In the genomic region with DNA sequence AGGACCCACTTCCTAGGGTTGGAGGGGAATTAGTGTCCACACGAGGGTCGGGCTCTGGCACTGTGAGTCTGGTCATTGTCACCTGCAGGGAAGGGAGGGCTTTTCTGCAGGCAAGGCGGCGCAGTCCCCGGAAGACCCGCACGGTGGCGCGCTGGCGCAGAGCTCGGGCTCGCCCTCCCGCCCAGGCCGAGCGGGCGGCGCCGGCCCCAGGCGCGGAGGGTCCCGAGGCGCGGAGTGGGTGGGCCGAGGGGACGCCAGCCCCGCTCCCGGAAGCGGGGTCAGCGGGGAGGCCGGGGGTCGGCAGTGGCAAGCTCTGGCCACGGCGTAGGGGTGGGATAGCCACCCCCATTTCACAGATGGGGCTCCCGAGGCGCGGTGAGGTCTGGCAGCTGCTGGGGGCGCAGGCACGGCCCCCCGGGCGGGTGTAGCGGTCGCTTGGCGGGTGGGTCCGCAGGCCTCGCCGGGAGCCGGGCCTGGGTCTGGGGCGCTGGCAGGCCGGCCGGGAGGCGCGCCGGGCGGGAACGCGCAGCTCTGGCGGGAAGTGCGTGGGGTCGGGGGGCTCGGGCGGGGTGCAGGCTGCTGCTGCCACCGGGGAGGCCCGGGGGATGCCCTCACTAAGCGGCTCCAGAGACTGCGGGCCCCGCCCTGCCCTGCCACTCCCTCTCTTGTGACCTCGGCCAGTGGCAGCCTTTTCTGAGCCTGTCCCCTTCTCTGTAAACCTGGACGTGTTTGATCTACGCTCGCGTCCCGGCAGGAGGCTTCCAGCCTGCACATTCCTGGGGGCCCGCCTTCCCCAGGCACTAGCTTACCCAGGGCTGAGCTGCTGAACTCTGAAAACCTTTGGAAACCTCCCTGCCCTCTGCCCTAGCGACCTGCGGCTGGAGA, we compare ENCODE assay signal across 8 cellular contexts. TPM values are rescaled to one million over a fixed set of nuclear protein-coding genes. Genes with fewer than 3 reads are reported as not detected.
A peak's percentile ranks its signal among the peaks of the same experiment; 100 is the strongest.
DNase-seq lines count a peak whose midpoint lies in the region; ATAC-seq and TF ChIP-seq lines count a peak whose summit lies in the region.

No MANE protein-coding gene starts in this region.

- H3K27ac Mint-ChIP-seq in activated T-helper 1 cell treated with anti-CD3 and anti-CD28 coated beads, Interleukin-12 subunit alpha, Interleukin-12 subunit beta, Interleukin-2, Interleukin-4 antibody, amounts not matched to agents 30 ng/mL and 10 ng/mL and 1 ng/mL, durations not matched to agents 14 hours and 24 hours and 36 hours = no peak overlapping the region

- H3K36me3 ChIP-seq in neuron (ENCODE audit: insufficient read depth, low read length) = no peaks in the 10 kb centered on the region

- peaks cover 8% of the 10 kb centered on the region for H3K27me3 Mint-ChIP-seq in activated T-helper 1 cell treated with anti-CD3 and anti-CD28 coated beads, Interleukin-12 subunit alpha, Interleukin-12 subunit beta, Interleukin-2, Interleukin-4 antibody, amounts not matched to agents 30 ng/mL and 10 ng/mL and 1 ng/mL, durations not matched to agents 14 hours and 24 hours and 36 hours (ENCODE audit: insufficient read depth)

- H3K36me3 Mint-ChIP-seq in activated T-helper 1 cell treated with anti-CD3 and anti-CD28 coated beads, Interleukin-12 subunit alpha, Interleukin-12 subunit beta, Interleukin-2, Interleukin-4 antibody, amounts not matched to agents 30 ng/mL and 10 ng/mL and 1 ng/mL, durations not matched to agents 14 hours and 24 hours and 36 hours (ENCODE audit: low read depth) = no peaks in the 10 kb centered on the region

- DNase-seq in GM10266 (ENCODE audit: extremely low spot score) (peak; percentile 93), NOMO-1 treated with dmso at 0.1 percent for 144 hours (lab: John Stamatoyannopoulos, UW; ENCODE audit: unreplicated experiment) (peak; percentile 6), foreskin fibroblast (peak in 1 of 2 donors; percentile 76), superior temporal gyrus (ENCODE audit: extremely low spot score) (peak; percentile 62)
- DNase-seq in activated T-helper 1 cell treated with anti-CD3 and anti-CD28 coated beads, Interleukin-12 subunit alpha, Interleukin-12 subunit beta, Interleukin-2, Interleukin-4 antibody, amounts not matched to agents 30 ng/mL and 10 ng/mL and 1 ng/mL, durations not matched to agents 14 hours and 24 hours and 36 hours (ENCODE audit: low spot score) = peak; percentile 56

- TF ChIP-seq CTCF in GM10266 (IDR thresholded peaks at IDR 0.05; ENCODE audit: control insufficient read depth, insufficient read depth, low read depth, missing control alignments) (peak; percentile 92), foreskin fibroblast (IDR thresholded peaks at IDR 0.05; ENCODE audit: low read depth, low read length) (peak; percentile 64)

- H3K9me3 Mint-ChIP-seq in activated T-helper 1 cell treated with anti-CD3 and anti-CD28 coated beads, Interleukin-12 subunit alpha, Interleukin-12 subunit beta, Interleukin-2, Interleukin-4 antibody, amounts not matched to agents 30 ng/mL and 10 ng/mL and 1 ng/mL, durations not matched to agents 14 hours and 24 hours and 36 hours = no peaks in the 10 kb centered on the region

- H3K9me3 ChIP-seq in neuron (ENCODE audit: low read length) = no peaks in the 10 kb centered on the region

- ATAC-seq in HG02973 (IDR thresholded peaks at IDR 0.05; ENCODE audit: unreplicated experiment) = peak; percentile 67
- no peak for ATAC-seq in GM19397 (IDR thresholded peaks at IDR 0.05; ENCODE audit: unreplicated experiment)

- H3K4me1 ChIP-seq in neuron (ENCODE audit: insufficient read depth, low read length) = peaks cover 8% of the 10 kb centered on the region

- peak overlapping the region; percentile 49 to 51 for H3K4me3 ChIP-seq in foreskin fibroblast (ENCODE audit: low read depth in 1 of 2, low read length in 2 of 2)
- peak overlapping the region; percentile 61 for H3K4me3 ChIP-seq in neuron (ENCODE audit: low read length)

- peak overlapping the region; percentile 80 for H2AFZ ChIP-seq in neuron (ENCODE audit: low read depth, low read length)

- intact Hi-C loops in activated T-helper 1 cell treated with anti-CD3 and anti-CD28 coated beads, Interleukin-12 subunit alpha, Interleukin-12 subunit beta, Interleukin-2, Interleukin-4 antibody, amounts not matched to agents 30 ng/mL and 10 ng/mL and 1 ng/mL, durations not matched to agents 14 hours and 24 hours and 36 hours (cut with micrococcal nuclease) = loop anchor here (1.0 to 5.0 kb wide), 2 partner anchors 62 to 155 kb away; a partner anchor contains a TSS

- H3K4me3 Mint-ChIP-seq in activated T-helper 1 cell treated with anti-CD3 and anti-CD28 coated beads, Interleukin-12 subunit alpha, Interleukin-12 subunit beta, Interleukin-2, Interleukin-4 antibody, amounts not matched to agents 30 ng/mL and 10 ng/mL and 1 ng/mL, durations not matched to agents 14 hours and 24 hours and 36 hours = no peak overlapping the region

- no peaks in the 10 kb centered on the region for H3K4me1 Mint-ChIP-seq in activated T-helper 1 cell treated with anti-CD3 and anti-CD28 coated beads, Interleukin-12 subunit alpha, Interleukin-12 subunit beta, Interleukin-2, Interleukin-4 antibody, amounts not matched to agents 30 ng/mL and 10 ng/mL and 1 ng/mL, durations not matched to agents 14 hours and 24 hours and 36 hours (ENCODE audit: low read depth)

- H3K27me3 ChIP-seq in neuron (ENCODE audit: insufficient read depth, low read length) = no peaks in the 10 kb centered on the region

RNA-seq across cellular contexts. Expression of a gene that starts 46.1 kb away (rescaled TPM):
- total RNA-seq in activated T-helper 1 cell treated with anti-CD3 and anti-CD28 coated beads, Interleukin-12 subunit alpha, Interleukin-12 subunit beta, Interleukin-2, Interleukin-4 antibody, amounts not matched to agents 30 ng/mL and 10 ng/mL and 1 ng/mL, durations not matched to agents 14 hours and 24 hours and 36 hours = 0.27 TPM in 1 of 2 replicates, not detected in the other
